8 cellular contexts compared by ENCODE assay signal in the genomic region with DNA sequence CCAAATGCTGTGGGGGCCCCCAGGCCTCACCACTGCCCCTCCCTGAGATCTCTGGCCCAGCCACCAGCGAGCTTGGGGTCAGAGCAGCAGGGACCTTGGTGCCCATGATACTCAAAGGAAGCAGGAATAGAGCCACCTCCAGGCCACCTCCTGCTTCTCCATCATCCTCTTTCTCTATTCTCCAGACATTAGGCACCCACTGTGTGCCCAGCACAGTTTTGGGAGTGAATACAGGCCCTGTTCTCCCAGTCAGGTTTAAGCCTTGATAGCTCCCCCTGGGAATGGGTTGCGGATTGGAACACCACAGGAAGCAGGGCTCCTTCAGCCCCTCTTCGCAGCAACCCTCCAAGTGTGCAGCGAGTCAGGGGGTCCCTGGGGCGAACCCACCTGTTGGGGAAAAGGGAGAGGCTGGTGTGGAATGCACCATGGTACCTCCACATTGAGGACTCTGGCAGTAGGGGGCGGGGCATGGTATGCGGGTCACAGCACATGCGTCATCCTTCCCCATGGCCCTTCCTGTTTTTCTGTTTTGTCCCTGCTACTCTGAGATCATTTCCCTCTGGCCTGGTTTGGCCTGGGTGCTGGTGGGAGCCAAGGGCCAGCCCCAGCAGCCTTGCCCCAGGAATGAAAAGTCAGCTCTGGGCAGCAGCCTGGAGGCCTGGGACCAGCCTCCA. TPM values are rescaled to one million over a fixed set of nuclear protein-coding genes. Genes with fewer than 3 reads are reported as not detected.
DNase-seq lines count a peak whose midpoint lies in the region; ATAC-seq, FAIRE-seq and TF ChIP-seq lines count a peak whose summit lies in the region.

No MANE protein-coding gene starts in this region.

- H3K4me3 ChIP-seq in liver (ENCODE audit: low read depth in 1 of 3, low read length in 3 of 3), result no peak overlapping the region
- no peak overlapping the region for H3K4me3 ChIP-seq in HepG2 (replicated peaks in 1 of 3; ENCODE audit: insufficient read depth in 1 of 3, low read depth in 2 of 3, low read length in 3 of 3)
- no peak overlapping the region for H3K4me3 ChIP-seq in effector memory CD4-positive, alpha-beta T cell (ENCODE audit: insufficient read depth, low read depth, low read length, poor library complexity, severe bottlenecking)
- no peak overlapping the region for H3K4me3 ChIP-seq in mucosa of descending colon

- POLR2A ChIA-PET in HepG2 (lab: Yijun Ruan, JAX), result interaction anchor here (0.8 to 1.7 kb wide), 2 partner anchors 19 to 59 kb away, joined by 3 to 6 read pairs; a partner anchor contains a TSS

- no peak for DNase-seq in HepG2 (ENCODE audit: low spot score)
- DNase-seq in effector memory CD4-positive, alpha-beta T cell, result no peak
- DNase-seq in mucosa of descending colon, result no peak
- DNase-seq in GM03348 (ENCODE audit: low spot score), result no peak
- no peak for DNase-seq in stimulated activated CD4-positive, alpha-beta T cell treated with anti-CD3 and anti-CD28 coated beads, Interleukin-1b, Interleukin-23, amount 100 ng/mL, for 48 hours

- H3K27ac ChIP-seq in liver (ENCODE audit: low read depth in 1 of 2, low read length in 2 of 2) (peak overlapping the region; percentile 83 to 96), HepG2 (ENCODE audit: extremely low read length, insufficient read depth, low read length) (no peak overlapping the region)
- peak overlapping the region; percentile 2 for H3K27ac ChIP-seq in effector memory CD4-positive, alpha-beta T cell (ENCODE audit: insufficient read depth, low read length, poor library complexity, severe bottlenecking)

- in situ Hi-C loops in HepG2 (cut with HindIII; ENCODE audit: extremely low pct_ligation_motif_present, low pct_unique_long_range_greater_than_20kb), result no loop called here

- TF ChIP-seq POLR2A in HepG2 (IDR thresholded peaks at IDR 0.05; ENCODE audit: insufficient read depth in 1 of 2, low read depth in 2 of 2, low read length in 2 of 2) (no peak), GM18505 (IDR thresholded peaks at IDR 0.05; ENCODE audit: borderline replicate concordance, extremely low read depth, insufficient read depth, insufficient read length) (no peak)

- H3K4me1 ChIP-seq in liver (ENCODE audit: control insufficient read depth in 4 of 4, insufficient read depth in 4 of 4, low read length in 3 of 4), result peaks cover 10 to 45% (median 26%) of the 10 kb centered on the region in 4 donors
- peaks cover 16% of the 10 kb centered on the region for H3K4me1 ChIP-seq in HepG2 (ENCODE audit: insufficient read depth, low read length)
- no peaks in the 10 kb centered on the region for H3K4me1 ChIP-seq in effector memory CD4-positive, alpha-beta T cell (ENCODE audit: control insufficient read depth, insufficient read depth, low read length, poor library complexity, severe bottlenecking)
- H3K4me1 ChIP-seq in mucosa of descending colon (ENCODE audit: low read depth), result peaks cover 2% of the 10 kb centered on the region

- intact Hi-C loops in HepG2 (cut with micrococcal nuclease; ENCODE audit: unreplicated experiment), result no loop called here
- intact Hi-C loops in mucosa of descending colon (cut with DNase I, micrococcal nuclease), result no loop called here

- CTCF ChIA-PET in HepG2 (lab: Yijun Ruan, JAX; ENCODE audit: low intra/inter-chr PET ratio, low total read pairs), result no interaction called here

- H3K36me3 ChIP-seq in liver (ENCODE audit: control insufficient read depth in 4 of 4, insufficient read depth in 3 of 4, low read depth in 1 of 4, low read length in 3 of 4) (peaks cover 14 to 26% (median 21%) of the 10 kb centered on the region in 4 donors), HepG2 (replicated peaks in 1 of 2; ENCODE audit: control insufficient read depth in 1 of 2, insufficient read depth in 2 of 2, low read length in 2 of 2) (peaks cover 16 to 34% of the 10 kb centered on the region in 2 experiments), mucosa of descending colon (ENCODE audit: low read depth) (peaks cover 6% of the 10 kb centered on the region)
- H3K36me3 ChIP-seq in effector memory CD4-positive, alpha-beta T cell (ENCODE audit: control insufficient read depth, insufficient read depth, low read length), result peaks cover 77% of the 10 kb centered on the region

- H3K4me2 ChIP-seq in HepG2 (ENCODE audit: low read depth, low read length), result no peak overlapping the region

- TF ChIP-seq CTCF in liver (IDR thresholded peaks at IDR 0.05; ENCODE audit: low read depth, low read length, missing input control) (no peak), HepG2 (CRISPR knock-in tag; IDR thresholded peaks at IDR 0.05) (no peak), mucosa of descending colon (IDR thresholded peaks at IDR 0.05) (no peak)

- H3K9me3 ChIP-seq in liver (ENCODE audit: control insufficient read depth in 4 of 4, low read length in 3 of 4) (no peaks in the 10 kb centered on the region), HepG2 (ENCODE audit: low read length) (no peaks in the 10 kb centered on the region), mucosa of descending colon (no peaks in the 10 kb centered on the region)
- no peaks in the 10 kb centered on the region for H3K9me3 ChIP-seq in effector memory CD4-positive, alpha-beta T cell (ENCODE audit: control insufficient read depth, low read length)

- no peaks in the 10 kb centered on the region for H4K20me1 ChIP-seq in HepG2 (ENCODE audit: insufficient read depth, low read length)

- no peak for TF ChIP-seq RAD21 in liver (IDR thresholded peaks at IDR 0.05)
- no peak for TF ChIP-seq RAD21 in HepG2 (CRISPR knock-in tag; IDR thresholded peaks at IDR 0.05)

- no peaks in the 10 kb centered on the region for H3K27me3 ChIP-seq in liver (ENCODE audit: control insufficient read depth in 4 of 4, insufficient read depth in 4 of 4, low read length in 3 of 4)
- H3K27me3 ChIP-seq in HepG2 (ENCODE audit: control insufficient read depth in 1 of 2, insufficient read depth in 2 of 2, low read length in 2 of 2), result no peaks in the 10 kb centered on the region
- no peaks in the 10 kb centered on the region for H3K27me3 ChIP-seq in effector memory CD4-positive, alpha-beta T cell (replicated peaks; ENCODE audit: control insufficient read depth, insufficient read depth, low read length, poor library complexity, severe bottlenecking)

- H3K79me2 ChIP-seq in HepG2 (ENCODE audit: insufficient read depth, low read length), result no peaks in the 10 kb centered on the region

- ATAC-seq in HepG2 (no peak), mucosa of descending colon (peak; percentile 20), GM18505 (IDR thresholded peaks at IDR 0.05; ENCODE audit: unreplicated experiment) (no peak), HG03175 (IDR thresholded peaks at IDR 0.05; ENCODE audit: unreplicated experiment) (no peak)

- 78% methylated on average over 8 of the region's 8 CpGs for WGBS in liver
- 90% methylated on average over 7 of the region's 8 CpGs for WGBS in HepG2 (ENCODE audit: low lambda C conversion rate)

- H2AFZ ChIP-seq in HepG2 (ENCODE audit: low read length), result no peak overlapping the region

- TF ChIP-seq EP300 in HepG2 (IDR thresholded peaks at IDR 0.05; ENCODE audit: low read depth in 2 of 2, low read length in 2 of 2), result no peak
- TF ChIP-seq EP300 in HepG2 (CRISPR knock-in tag; IDR thresholded peaks at IDR 0.05; ENCODE audit: borderline replicate concordance), result no peak

- FAIRE-seq in HepG2 (lab: Jason Lieb, UNC), result no peak

- no TSS peak for BruUV-seq in HepG2 (replicated peaks; lab: Mats Ljungman, UMichigan)

- no peak overlapping the region for H3K9ac ChIP-seq in liver (ENCODE audit: low read depth in 1 of 2, low read length in 2 of 2)
- H3K9ac ChIP-seq in HepG2 (ENCODE audit: insufficient read depth, low read depth, low read length), result no peak overlapping the region

RNA-seq across cellular contexts. Expression of a gene that starts 14.2 kb away (rescaled TPM):
- 1 to 10 TPM in 1 of 2 donors, under 1 TPM in 1; 0.56 to 1.5 TPM for total RNA-seq in liver
- polyA plus RNA-seq in liver, result 1 to 10 TPM in 1 of 2 donors, under 1 TPM in 1; 0.40 to 1.3 TPM
- total RNA-seq in HepG2 (2016; rRNA removed; fragmentation: Illumina TruSeq; extraction: Trizol), result 25.6 and 93.2 TPM in 2 replicates
- total RNA-seq in HepG2 (2016; cell fraction: cytosol; rRNA removed; fragmentation: Illumina TruSeq; extraction: Trizol; ENCODE audit: low read depth), result 12.3 and 13.3 TPM in 2 replicates
- total RNA-seq in HepG2 (2016; cell fraction: insoluble cytoplasmic fraction; rRNA removed; fragmentation: Illumina TruSeq; extraction: Trizol), result 23.5 and 94.1 TPM in 2 replicates
- total RNA-seq in HepG2 (2016; cell fraction: membrane; rRNA removed; fragmentation: Illumina TruSeq; extraction: Trizol), result 18.0 and 19.0 TPM in 2 replicates
- total RNA-seq in HepG2 (2016; cell fraction: nucleus; rRNA removed; fragmentation: Illumina TruSeq; extraction: Trizol), result 106 and 120 TPM in 2 replicates
- polyA plus RNA-seq in HepG2 (2011; rRNA removed), result 158 and 173 TPM in 2 replicates
- polyA plus RNA-seq in HepG2 (2011; cell fraction: cytosol; rRNA removed), result 99.8 and 199 TPM in 2 replicates
- 824 and 1,487 TPM in 2 replicates for polyA plus RNA-seq in HepG2 (2011; cell fraction: nucleus; rRNA removed)
- 48.8 and 75.5 TPM in 2 replicates for polyA plus RNA-seq in HepG2 (2012)
- polyA plus RNA-seq in HepG2 (2016; cell fraction: cytosol; fragmentation: Illumina TruSeq; extraction: Trizol; ENCODE audit: low read depth), result 10.5 and 10.8 TPM in 2 replicates
- 26.4 and 37.1 TPM in 2 replicates for polyA plus RNA-seq in HepG2 (2016; cell fraction: insoluble cytoplasmic fraction; fragmentation: Illumina TruSeq; extraction: Trizol; ENCODE audit: low read depth)
- polyA plus RNA-seq in HepG2 (2016; cell fraction: membrane; fragmentation: Illumina TruSeq; extraction: Trizol; ENCODE audit: low read depth), result 15.3 and 17.6 TPM in 2 replicates
- polyA plus RNA-seq in HepG2 (2016; cell fraction: nucleus; fragmentation: Illumina TruSeq; extraction: Trizol; ENCODE audit: insufficient read depth, low read depth), result 390 and 409 TPM in 2 replicates
- polyA minus RNA-seq in HepG2 (2011; rRNA and poly(A)+ RNA removed; ENCODE audit: low replicate concordance), result 84.6 and 160 TPM in 2 replicates
- 55.4 and 70.0 TPM in 2 replicates for polyA minus RNA-seq in HepG2 (2011; cell fraction: cytosol; rRNA and poly(A)+ RNA removed)
- 81.1 and 108 TPM in 2 replicates for polyA minus RNA-seq in HepG2 (2011; cell fraction: nucleus; rRNA and poly(A)+ RNA removed)
- total RNA-seq in mucosa of descending colon, result 100 to 1,000 TPM in 1 of 3 donors, 10 to 100 TPM in 2; 42.0 to 129 (median 59.2) TPM

RNA-seq across cellular contexts. Expression of a gene that starts 18.7 kb away (rescaled TPM):
- total RNA-seq in liver (10 to 100 TPM; 58.3 to 65.0 TPM), HepG2 (2016; rRNA removed; fragmentation: Illumina TruSeq; extraction: Trizol) (34.5 and 51.1 TPM in 2 replicates), mucosa of descending colon (100 to 1,000 TPM in 1 of 3 donors, 10 to 100 TPM in 2; 47.0 to 190 (median 96.4) TPM)
- polyA plus RNA-seq in liver (10 to 100 TPM; 59.5 to 86.3 TPM), HepG2 (2011; rRNA removed) (66.1 and 66.2 TPM in 2 replicates)
- 26.6 and 32.1 TPM in 2 replicates for total RNA-seq in HepG2 (2016; cell fraction: cytosol; rRNA removed; fragmentation: Illumina TruSeq; extraction: Trizol; ENCODE audit: low read depth)
- total RNA-seq in HepG2 (2016; cell fraction: insoluble cytoplasmic fraction; rRNA removed; fragmentation: Illumina TruSeq; extraction: Trizol), result 33.4 and 51.3 TPM in 2 replicates
- total RNA-seq in HepG2 (2016; cell fraction: membrane; rRNA removed; fragmentation: Illumina TruSeq; extraction: Trizol), result 43.7 and 48.0 TPM in 2 replicates
- 26.6 and 32.5 TPM in 2 replicates for total RNA-seq in HepG2 (2016; cell fraction: nucleus; rRNA removed; fragmentation: Illumina TruSeq; extraction: Trizol)
- 64.5 and 77.2 TPM in 2 replicates for polyA plus RNA-seq in HepG2 (2011; cell fraction: cytosol; rRNA removed)
- polyA plus RNA-seq in HepG2 (2011; cell fraction: nucleus; rRNA removed), result 39.4 and 42.6 TPM in 2 replicates
- polyA plus RNA-seq in HepG2 (2012), result 25.4 and 25.9 TPM in 2 replicates
- polyA plus RNA-seq in HepG2 (2016; cell fraction: cytosol; fragmentation: Illumina TruSeq; extraction: Trizol; ENCODE audit: low read depth), result 37.3 and 42.8 TPM in 2 replicates
- 57.1 and 66.6 TPM in 2 replicates for polyA plus RNA-seq in HepG2 (2016; cell fraction: insoluble cytoplasmic fraction; fragmentation: Illumina TruSeq; extraction: Trizol; ENCODE audit: low read depth)
- 69.3 and 71.1 TPM in 2 replicates for polyA plus RNA-seq in HepG2 (2016; cell fraction: membrane; fragmentation: Illumina TruSeq; extraction: Trizol; ENCODE audit: low read depth)
- polyA plus RNA-seq in HepG2 (2016; cell fraction: nucleus; fragmentation: Illumina TruSeq; extraction: Trizol; ENCODE audit: insufficient read depth, low read depth), result 73.5 and 75.3 TPM in 2 replicates
- 111 and 236 TPM in 2 replicates for polyA minus RNA-seq in HepG2 (2011; rRNA and poly(A)+ RNA removed; ENCODE audit: low replicate concordance)
- 26.0 and 26.4 TPM in 2 replicates for polyA minus RNA-seq in HepG2 (2011; cell fraction: cytosol; rRNA and poly(A)+ RNA removed)
- polyA minus RNA-seq in HepG2 (2011; cell fraction: nucleus; rRNA and poly(A)+ RNA removed), result 16.4 and 20.0 TPM in 2 replicates

RNA-seq across cellular contexts. Expression of a gene that starts 24.2 kb away (rescaled TPM):
- under 1 TPM in 1 of 2 donors, not detected in 1; 0.08 TPM for total RNA-seq in liver
- polyA plus RNA-seq in liver, result under 1 TPM in 1 of 2 donors, not detected in 1; 0.03 TPM
- total RNA-seq in HepG2 (2016; rRNA removed; fragmentation: Illumina TruSeq; extraction: Trizol), result 0.07 TPM in 1 of 2 replicates, not detected in the other
- not detected in 2 replicates for total RNA-seq in HepG2 (2016; cell fraction: cytosol; rRNA removed; fragmentation: Illumina TruSeq; extraction: Trizol; ENCODE audit: low read depth)
- total RNA-seq in HepG2 (2016; cell fraction: insoluble cytoplasmic fraction; rRNA removed; fragmentation: Illumina TruSeq; extraction: Trizol), result 0.06 TPM in 1 of 2 replicates, not detected in the other
- total RNA-seq in HepG2 (2016; cell fraction: membrane; rRNA removed; fragmentation: Illumina TruSeq; extraction: Trizol), result not detected in 2 replicates
- 0.25 TPM in 1 of 2 replicates, not detected in the other for total RNA-seq in HepG2 (2016; cell fraction: nucleus; rRNA removed; fragmentation: Illumina TruSeq; extraction: Trizol)
- 0.41 and 0.44 TPM in 2 replicates for polyA plus RNA-seq in HepG2 (2011; rRNA removed)
- polyA plus RNA-seq in HepG2 (2011; cell fraction: cytosol; rRNA removed), result 0.08 and 0.15 TPM in 2 replicates
- 1.3 and 2.1 TPM in 2 replicates for polyA plus RNA-seq in HepG2 (2011; cell fraction: nucleus; rRNA removed)
- polyA plus RNA-seq in HepG2 (2012), result 0.17 and 0.37 TPM in 2 replicates
- polyA plus RNA-seq in HepG2 (2016; cell fraction: cytosol; fragmentation: Illumina TruSeq; extraction: Trizol; ENCODE audit: low read depth), result not detected in 2 replicates
- polyA plus RNA-seq in HepG2 (2016; cell fraction: insoluble cytoplasmic fraction; fragmentation: Illumina TruSeq; extraction: Trizol; ENCODE audit: low read depth), result not detected in 2 replicates
- not detected in 2 replicates for polyA plus RNA-seq in HepG2 (2016; cell fraction: membrane; fragmentation: Illumina TruSeq; extraction: Trizol; ENCODE audit: low read depth)
- polyA plus RNA-seq in HepG2 (2016; cell fraction: nucleus; fragmentation: Illumina TruSeq; extraction: Trizol; ENCODE audit: insufficient read depth, low read depth), result 0.42 TPM in 1 of 2 replicates, not detected in the other
- 0.09 and 0.34 TPM in 2 replicates for polyA minus RNA-seq in HepG2 (2011; rRNA and poly(A)+ RNA removed; ENCODE audit: low replicate concordance)
- polyA minus RNA-seq in HepG2 (2011; cell fraction: cytosol; rRNA and poly(A)+ RNA removed), result not detected in 2 replicates
- polyA minus RNA-seq in HepG2 (2011; cell fraction: nucleus; rRNA and poly(A)+ RNA removed), result 0.90 TPM in 1 of 2 replicates, not detected in the other
- under 1 TPM in 1 of 3 donors, not detected in 2; 0.32 TPM for total RNA-seq in mucosa of descending colon

RNA-seq across cellular contexts. Expression of a gene that starts 37.5 kb away (rescaled TPM):
- 10 to 100 TPM; 55.7 to 66.1 TPM for total RNA-seq in liver
- 10 to 100 TPM; 60.3 to 91.2 TPM for polyA plus RNA-seq in liver
- total RNA-seq in HepG2 (2016; rRNA removed; fragmentation: Illumina TruSeq; extraction: Trizol), result 81.4 and 96.1 TPM in 2 replicates
- total RNA-seq in HepG2 (2016; cell fraction: cytosol; rRNA removed; fragmentation: Illumina TruSeq; extraction: Trizol; ENCODE audit: low read depth), result 66.4 and 85.9 TPM in 2 replicates
- 79.0 and 101 TPM in 2 replicates for total RNA-seq in HepG2 (2016; cell fraction: insoluble cytoplasmic fraction; rRNA removed; fragmentation: Illumina TruSeq; extraction: Trizol)
- total RNA-seq in HepG2 (2016; cell fraction: membrane; rRNA removed; fragmentation: Illumina TruSeq; extraction: Trizol), result 126 and 147 TPM in 2 replicates
- 83.9 and 92.3 TPM in 2 replicates for total RNA-seq in HepG2 (2016; cell fraction: nucleus; rRNA removed; fragmentation: Illumina TruSeq; extraction: Trizol)
- 32.8 and 43.1 TPM in 2 replicates for polyA plus RNA-seq in HepG2 (2011; rRNA removed)
- polyA plus RNA-seq in HepG2 (2011; cell fraction: cytosol; rRNA removed), result 29.8 and 39.8 TPM in 2 replicates
- 174 and 179 TPM in 2 replicates for polyA plus RNA-seq in HepG2 (2011; cell fraction: nucleus; rRNA removed)
- polyA plus RNA-seq in HepG2 (2012), result 38.5 and 48.9 TPM in 2 replicates
- polyA plus RNA-seq in HepG2 (2016; cell fraction: cytosol; fragmentation: Illumina TruSeq; extraction: Trizol; ENCODE audit: low read depth), result 54.5 and 72.4 TPM in 2 replicates
- 62.4 and 77.5 TPM in 2 replicates for polyA plus RNA-seq in HepG2 (2016; cell fraction: insoluble cytoplasmic fraction; fragmentation: Illumina TruSeq; extraction: Trizol; ENCODE audit: low read depth)
- 89.6 and 91.5 TPM in 2 replicates for polyA plus RNA-seq in HepG2 (2016; cell fraction: membrane; fragmentation: Illumina TruSeq; extraction: Trizol; ENCODE audit: low read depth)
- 124 and 130 TPM in 2 replicates for polyA plus RNA-seq in HepG2 (2016; cell fraction: nucleus; fragmentation: Illumina TruSeq; extraction: Trizol; ENCODE audit: insufficient read depth, low read depth)
- polyA minus RNA-seq in HepG2 (2011; rRNA and poly(A)+ RNA removed; ENCODE audit: low replicate concordance), result 61.7 and 107 TPM in 2 replicates
- 15.9 and 21.4 TPM in 2 replicates for polyA minus RNA-seq in HepG2 (2011; cell fraction: cytosol; rRNA and poly(A)+ RNA removed)
- polyA minus RNA-seq in HepG2 (2011; cell fraction: nucleus; rRNA and poly(A)+ RNA removed), result 46.6 and 52.5 TPM in 2 replicates
- 10 to 100 TPM; 54.8 to 59.8 (median 57.0) TPM for total RNA-seq in mucosa of descending colon

RNA-seq across cellular contexts. Expression of a gene that starts 44.5 kb away (rescaled TPM):
- total RNA-seq in liver (1 to 10 TPM; 1.9 to 6.6 TPM), HepG2 (2016; rRNA removed; fragmentation: Illumina TruSeq; extraction: Trizol) (5.5 and 5.9 TPM in 2 replicates), mucosa of descending colon (1 to 10 TPM; 1.4 to 2.9 (median 1.4) TPM)
- polyA plus RNA-seq in liver (1 to 10 TPM; 1.8 to 2.0 TPM), HepG2 (2011; rRNA removed) (10.4 and 12.9 TPM in 2 replicates)
- total RNA-seq in HepG2 (2016; cell fraction: cytosol; rRNA removed; fragmentation: Illumina TruSeq; extraction: Trizol; ENCODE audit: low read depth), result 3.1 and 4.0 TPM in 2 replicates
- total RNA-seq in HepG2 (2016; cell fraction: insoluble cytoplasmic fraction; rRNA removed; fragmentation: Illumina TruSeq; extraction: Trizol), result 4.8 and 6.5 TPM in 2 replicates
- 4.7 and 5.3 TPM in 2 replicates for total RNA-seq in HepG2 (2016; cell fraction: membrane; rRNA removed; fragmentation: Illumina TruSeq; extraction: Trizol)
- total RNA-seq in HepG2 (2016; cell fraction: nucleus; rRNA removed; fragmentation: Illumina TruSeq; extraction: Trizol), result 4.6 and 5.5 TPM in 2 replicates
- polyA plus RNA-seq in HepG2 (2011; cell fraction: cytosol; rRNA removed), result 10.7 and 17.4 TPM in 2 replicates
- 24.5 and 24.6 TPM in 2 replicates for polyA plus RNA-seq in HepG2 (2011; cell fraction: nucleus; rRNA removed)
- 2.2 and 2.5 TPM in 2 replicates for polyA plus RNA-seq in HepG2 (2012)
- polyA plus RNA-seq in HepG2 (2016; cell fraction: cytosol; fragmentation: Illumina TruSeq; extraction: Trizol; ENCODE audit: low read depth), result 2.8 and 4.1 TPM in 2 replicates
- polyA plus RNA-seq in HepG2 (2016; cell fraction: insoluble cytoplasmic fraction; fragmentation: Illumina TruSeq; extraction: Trizol; ENCODE audit: low read depth), result 6.1 and 9.3 TPM in 2 replicates
- polyA plus RNA-seq in HepG2 (2016; cell fraction: membrane; fragmentation: Illumina TruSeq; extraction: Trizol; ENCODE audit: low read depth), result 6.6 and 7.3 TPM in 2 replicates
- polyA plus RNA-seq in HepG2 (2016; cell fraction: nucleus; fragmentation: Illumina TruSeq; extraction: Trizol; ENCODE audit: insufficient read depth, low read depth), result 9.7 and 11.4 TPM in 2 replicates
- polyA minus RNA-seq in HepG2 (2011; rRNA and poly(A)+ RNA removed; ENCODE audit: low replicate concordance), result 24.0 and 60.6 TPM in 2 replicates
- polyA minus RNA-seq in HepG2 (2011; cell fraction: cytosol; rRNA and poly(A)+ RNA removed), result 5.2 and 5.5 TPM in 2 replicates
- polyA minus RNA-seq in HepG2 (2011; cell fraction: nucleus; rRNA and poly(A)+ RNA removed), result 5.8 and 7.0 TPM in 2 replicates

Comparison
In these comparisons a context has a peak if more than half of its experiments do, and no peak if none do; other contexts are left out.
1. RNA of a gene that starts 14.2 kb away (total RNA-seq): 12.3 to 120 TPM in HepG2 and 42.0 to 129 TPM in mucosa of descending colon; 0.56 to 1.5 TPM in liver; every median in the first group is over 4 times any median in the second.